9 cellular contexts compared by ENCODE assay signal in the genomic region with DNA sequence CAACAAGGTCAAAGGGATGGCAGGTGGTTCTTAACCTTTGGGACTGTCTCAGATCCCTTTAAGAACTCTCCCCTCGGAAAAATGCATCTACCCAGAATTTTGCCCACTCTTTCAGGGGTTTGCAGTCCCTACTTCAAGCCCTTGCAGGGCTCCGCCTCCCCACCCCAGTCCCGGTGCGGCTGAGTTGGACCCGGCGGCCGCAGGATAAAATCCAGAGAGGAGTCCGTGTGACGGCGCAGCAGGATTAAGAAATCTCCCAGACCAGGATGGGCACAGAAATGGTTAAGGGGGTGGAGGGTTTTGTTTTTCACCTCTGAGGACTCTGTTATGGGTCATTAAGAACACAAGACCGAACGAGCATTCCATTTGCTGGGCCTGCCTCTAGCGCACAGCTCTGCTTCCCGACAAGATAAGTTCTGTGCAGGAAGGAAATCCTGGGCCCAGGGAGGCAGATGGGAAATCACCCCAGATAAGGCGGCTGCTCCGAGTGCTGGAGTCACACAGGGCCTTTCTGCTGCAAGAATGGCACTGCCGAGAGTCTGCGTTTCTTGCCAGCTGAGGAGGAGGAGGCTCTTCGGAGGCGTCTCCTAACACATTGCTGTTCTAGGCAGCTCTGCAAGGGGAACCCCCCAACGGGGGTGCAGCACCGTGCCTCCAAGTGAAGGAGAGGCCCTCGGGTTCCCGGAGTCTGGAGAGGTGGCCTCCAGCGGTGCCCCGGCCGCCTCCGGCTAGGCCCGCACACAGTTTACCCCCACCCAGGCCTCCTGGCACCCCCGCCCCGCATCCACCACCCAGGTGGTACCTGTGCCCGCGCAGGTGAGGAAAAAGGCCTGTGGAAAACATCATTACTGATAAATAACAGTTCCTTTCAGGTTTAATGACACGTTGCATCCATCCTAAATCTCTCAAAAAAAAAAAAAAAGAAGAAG.
A peak's percentile ranks its signal among the peaks of the same experiment; 100 is the strongest.
DNase-seq lines count a peak whose midpoint lies in the region; ATAC-seq and TF ChIP-seq lines count a peak whose summit lies in the region.
"Had no signal": no experiment of that assay in that cellular context is flagged by ENCODE, and none has a peak within 500 bp of the region (broad histone marks: within the 10 kb centered on the region; RNA-seq: fewer than 3 reads in every experiment).

No MANE protein-coding gene starts in this region.

- H3K4me3 ChIP-seq in endodermal cell (ENCODE audit: low read length): peak overlapping the region; percentile 40

- H3K9ac ChIP-seq in endodermal cell (ENCODE audit: extremely low read depth, low read length, poor library complexity, severe bottlenecking): no peak overlapping the region

- no peaks in the 10 kb centered on the region for H3K36me3 Mint-ChIP-seq in endodermal cell (ENCODE audit: low read depth)

- peak overlapping the region; percentile 49 for H3K4me3 Mint-ChIP-seq in endodermal cell

- H3K4me1 Mint-ChIP-seq in endodermal cell: peaks cover 46% of the 10 kb centered on the region

- peaks cover 70% of the 10 kb centered on the region for H3K27me3 Mint-ChIP-seq in endodermal cell (ENCODE audit: insufficient read depth)

- WGBS in endodermal cell (ENCODE audit: insufficient coverage in 1 of 2, insufficient read length in 1 of 2), 2 experiments: 22% methylated on average over 31 of the region's 34 CpGs; no CpG with 5 or more reads in 1 of the 2 experiments

- ATAC-seq in HG03442 (IDR thresholded peaks at IDR 0.05; ENCODE audit: unreplicated experiment): no peak
- no peak for ATAC-seq in GM19328 (IDR thresholded peaks at IDR 0.05; ENCODE audit: unreplicated experiment)

- TF ChIP-seq CTCF in endodermal cell (conservative IDR thresholded peaks at IDR 0.05): no peak

- H3K27me3 ChIP-seq in endodermal cell (ENCODE audit: control insufficient read depth, insufficient read depth, low read length, poor library complexity, severe bottlenecking): peaks cover 46% of the 10 kb centered on the region

- no peaks in the 10 kb centered on the region for H3K36me3 ChIP-seq in endodermal cell (ENCODE audit: control insufficient read depth, insufficient read depth, low read length)

- H3K27ac Mint-ChIP-seq in endodermal cell: no peak overlapping the region

- H3K9me3 ChIP-seq in endodermal cell (ENCODE audit: control insufficient read depth, low read length): no peaks in the 10 kb centered on the region

- peaks cover 6% of the 10 kb centered on the region for H3K9me3 Mint-ChIP-seq in endodermal cell

- DNase-seq in DMS79 (lab: John Stamatoyannopoulos, UW): peak; percentile 11
- DNase-seq in NCI-H510A treated with DMSO at 0.1 percent for 48 hours (lab: John Stamatoyannopoulos, UW): peak; percentile 50
- DNase-seq in endodermal cell: peak; percentile 80
- peak; percentile 19 for DNase-seq in occipital lobe (lab: John Stamatoyannopoulos, UW)
- no peak for DNase-seq in AG08396 (ENCODE audit: low spot score)
- no peak for DNase-seq in substantia nigra (lab: John Stamatoyannopoulos, UW)

- peaks cover 7% of the 10 kb centered on the region for H3K4me1 ChIP-seq in endodermal cell (ENCODE audit: control insufficient read depth, insufficient read depth, low read length)

- H3K27ac ChIP-seq in endodermal cell (ENCODE audit: low read depth, low read length): no peak overlapping the region
- no peak overlapping the region for H3K27ac ChIP-seq in substantia nigra (ENCODE audit: low read depth, low read length, poor library complexity, severe bottlenecking)
- H3K27ac ChIP-seq: RWPE1 had no signal

Comparison
In these comparisons a context has a peak if more than half of its experiments do, and no peak if none do; other contexts are left out.
1. DNase-seq: peak in DMS79 (single experiment), NCI-H510A treated with DMSO at 0.1 percent for 48 hours (single experiment), endodermal cell (single experiment) and occipital lobe (single experiment); none in AG08396 (single experiment) and substantia nigra (0 of 49).